ENCODE assay signal across 11 cellular contexts in genomic region chr12:109054124-109054513, GRCh38. TPM values are rescaled to one million over a fixed set of nuclear protein-coding genes. Genes with fewer than 3 reads are reported as not detected.
DNase-seq lines count a peak whose midpoint lies in the region; ATAC-seq and TF ChIP-seq lines count a peak whose summit lies in the region.
"Not testable (repeated sequence)": the region's sequence is repeated elsewhere in the genome, so short reads cannot be mapped to it uniquely, and the experiment has no call there.
"Had no signal": no experiment of that assay in that cellular context is flagged by ENCODE, and none has a peak within 500 bp of the region (broad histone marks: within the 10 kb centered on the region; RNA-seq: fewer than 3 reads in every experiment).

No MANE protein-coding gene starts in this region.

- not testable (repeated sequence) for H3K27me3 Mint-ChIP-seq in T-helper 17 cell; activated naive CD8-positive, alpha-beta T cell; memory B cell

- H3K4me1 Mint-ChIP-seq in T-helper 17 cell (peaks cover 24% of the 10 kb centered on the region), memory B cell (peaks cover 17% of the 10 kb centered on the region)
- peaks cover 18% of the 10 kb centered on the region for H3K4me1 Mint-ChIP-seq in activated naive CD8-positive, alpha-beta T cell (ENCODE audit: low read depth)

- H3K4me3 ChIP-seq in GM12864 (ENCODE audit: low read depth, low read length) = peak overlapping the region; percentile 74
- H3K4me3 ChIP-seq in endocrine pancreas (ENCODE audit: control insufficient read depth, insufficient read depth, low read length) = peak overlapping the region; percentile 83
- H3K4me3 ChIP-seq in gastrocnemius medialis = peak overlapping the region in 1 of 4 donors; percentile 92
- peak overlapping the region; percentile 84 for H3K4me3 ChIP-seq in urinary bladder (ENCODE audit: low read depth, low read length)

- H3K4me1 ChIP-seq in endocrine pancreas (ENCODE audit: control insufficient read depth, insufficient read depth, low read length); urinary bladder (ENCODE audit: insufficient read depth): not testable (repeated sequence)
- peaks cover 13 to 21% of the 10 kb centered on the region in 2 donors for H3K4me1 ChIP-seq in gastrocnemius medialis

- not testable (repeated sequence) for TF ChIP-seq POLR2A in gastrocnemius medialis (IDR thresholded peaks at IDR 0.05)

- H3K27me3 ChIP-seq in endocrine pancreas (ENCODE audit: control insufficient read depth, insufficient read depth, low read length); gastrocnemius medialis: not testable (repeated sequence)

- H3K9me3 Mint-ChIP-seq in activated naive CD8-positive, alpha-beta T cell (ENCODE audit: low read depth); memory B cell: not testable (repeated sequence)

- peak overlapping the region; percentile 99 for H3K27ac Mint-ChIP-seq in T-helper 17 cell
- H3K27ac Mint-ChIP-seq in activated naive CD8-positive, alpha-beta T cell = peak overlapping the region; percentile 93
- H3K27ac Mint-ChIP-seq in memory B cell = peak overlapping the region; percentile 99

- DNase-seq in GM12864 (ENCODE audit: low read depth); T-helper 17 cell; memory B cell (ENCODE audit: low spot score in 2 of 2); gastrocnemius medialis: not testable (repeated sequence)

- 89% methylated on average over 4 of the region's 4 CpGs for WGBS in urinary bladder

- H3K36me3 ChIP-seq in endocrine pancreas (ENCODE audit: control insufficient read depth, insufficient read depth, low read length); urinary bladder (ENCODE audit: insufficient read depth): not testable (repeated sequence)
- peaks cover 0 to 16% of the 10 kb centered on the region in 2 donors for H3K36me3 ChIP-seq in gastrocnemius medialis

- not testable (repeated sequence) for H3K36me3 Mint-ChIP-seq in T-helper 17 cell (ENCODE audit: low read depth); activated naive CD8-positive, alpha-beta T cell; memory B cell

- not testable (repeated sequence) for TF ChIP-seq CTCF in GM12864 (IDR thresholded peaks at IDR 0.05; ENCODE audit: low read depth, low read length, missing control alignments); gastrocnemius medialis (IDR thresholded peaks at IDR 0.05 in 4 of 5, conservative IDR thresholded peaks at IDR 0.05 in 1 of 5)

- peak overlapping the region in 3 of 4 donors; percentile 86 to 94 (median 88) for H3K27ac ChIP-seq in gastrocnemius medialis
- H3K27ac ChIP-seq in urinary bladder (ENCODE audit: low read depth) = not testable (repeated sequence)

- ATAC-seq in HG02678 (IDR thresholded peaks at IDR 0.05; ENCODE audit: unreplicated experiment) (peak; percentile 1), T-helper 17 cell (peak; percentile 20), memory B cell (ENCODE audit: low read depth) (peak; percentile 5)
- not testable (repeated sequence) for ATAC-seq in gastrocnemius medialis

- peak overlapping the region; percentile 99 for H3K4me3 Mint-ChIP-seq in T-helper 17 cell
- peak overlapping the region; percentile 91 for H3K4me3 Mint-ChIP-seq in activated naive CD8-positive, alpha-beta T cell
- peak overlapping the region; percentile 99 for H3K4me3 Mint-ChIP-seq in memory B cell

- in situ Hi-C loops in gastrocnemius medialis (cut with MboI; ENCODE audit: low sequenced_read_pairs in 4 of 4) = not testable (repeated sequence)

- H3K9me3 ChIP-seq in T-helper 17 cell (ENCODE audit: control insufficient read depth, low read length, poor library complexity, severe bottlenecking); endocrine pancreas (ENCODE audit: control insufficient read depth, low read length); gastrocnemius medialis: not testable (repeated sequence)

- intact Hi-C loops in gastrocnemius medialis (cut with DNase I; ENCODE audit: low total_unique reads) = loop anchor here (5.0 kb wide), 1 partner anchor 492 kb away; the partner anchor contains the start of genes ISCU and SART3

- peak overlapping the region; percentile 32 for H3K9ac ChIP-seq in endocrine pancreas (ENCODE audit: control insufficient read depth, insufficient read depth, low read length)

RNA-seq across cellular contexts. Expression of gene USP30, which starts 1.7 kb away (rescaled TPM):
- total RNA-seq in T-helper 17 cell = 10 to 100 TPM; 15.9 to 20.2 TPM
- total RNA-seq in gastrocnemius medialis = 10 to 100 TPM in 3 of 4 donors, 1 to 10 TPM in 1; 6.4 to 21.2 (median 13.3) TPM
- total RNA-seq in urinary bladder = 13.9 TPM
- 11.5 TPM for polyA plus RNA-seq in urinary bladder

RNA-seq across cellular contexts. Expression of gene SVOP, which starts 33.3 kb away (rescaled TPM):
- total RNA-seq in T-helper 17 cell = not detected
- total RNA-seq in gastrocnemius medialis = under 1 TPM in 1 of 4 donors, not detected in 3; 0.03 TPM
- total RNA-seq in urinary bladder = 0.48 TPM
- 0.13 TPM for polyA plus RNA-seq in urinary bladder
- total RNA-seq: endothelial cell of umbilical vein, left lobe of liver, SJSA1 had no signal
- polyA plus RNA-seq: endothelial cell of umbilical vein had no signal

RNA-seq across cellular contexts. Expression of gene ALKBH2, which starts 39.2 kb away (rescaled TPM):
- total RNA-seq in T-helper 17 cell (1 to 10 TPM; 6.5 to 9.4 TPM), gastrocnemius medialis (10 to 100 TPM in 3 of 4 donors, 1 to 10 TPM in 1; 8.7 to 22.5 (median 18.2) TPM), urinary bladder (13.3 TPM)
- 23.9 TPM for polyA plus RNA-seq in urinary bladder

RNA-seq across cellular contexts. Expression of gene UNG, which starts 43.3 kb away (rescaled TPM):
- total RNA-seq in T-helper 17 cell (10 to 100 TPM; 10.2 to 11.1 TPM), gastrocnemius medialis (10 to 100 TPM; 38.7 to 45.3 (median 42.3) TPM), urinary bladder (21.4 TPM)
- polyA plus RNA-seq in urinary bladder = 17.6 TPM
